ENCODE assay signal across 8 cellular contexts in the genomic region with DNA sequence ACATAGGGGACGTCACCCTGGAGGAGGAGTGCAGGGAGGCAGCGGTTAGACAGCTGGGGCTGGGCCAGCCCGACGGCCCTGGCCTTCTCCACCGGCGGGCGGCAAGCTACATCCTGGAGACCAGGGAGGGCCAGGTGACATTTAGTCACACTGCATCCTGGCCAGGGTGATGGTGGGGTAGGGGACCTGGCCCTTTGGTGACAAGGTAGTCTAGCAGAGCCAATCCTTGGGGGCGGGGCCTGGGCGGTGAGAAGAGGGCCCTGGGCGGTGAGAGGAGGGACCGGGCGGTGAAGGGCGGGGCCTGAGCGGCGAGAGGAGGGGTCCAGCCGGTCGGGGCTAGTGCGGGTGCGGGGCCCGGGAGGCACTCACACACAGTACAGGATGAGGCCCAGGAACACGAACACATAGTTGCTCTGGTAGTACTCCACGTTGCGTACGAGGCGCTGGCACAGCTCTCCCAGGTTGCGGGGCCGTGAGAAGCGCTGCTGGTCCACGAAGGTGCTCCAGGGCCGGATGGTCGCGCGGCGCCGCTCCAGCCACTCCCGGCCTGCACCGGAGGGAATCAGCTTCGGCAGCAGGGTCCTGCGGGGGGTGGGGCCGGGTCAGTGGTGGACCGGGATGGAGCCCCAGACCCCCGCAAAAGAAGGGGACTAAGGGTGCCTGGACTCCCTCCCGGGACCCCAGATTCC. TPM values are rescaled to one million over a fixed set of nuclear protein-coding genes. Genes with fewer than 3 reads are reported as not detected.
DNase-seq lines count a peak whose midpoint lies in the region; ATAC-seq and TF ChIP-seq lines count a peak whose summit lies in the region.

No MANE protein-coding gene starts in this region.

- peak; percentile 36 for TF ChIP-seq POLR2A in GM18951 (IDR thresholded peaks at IDR 0.05; ENCODE audit: extremely low read depth, insufficient read depth, insufficient read length)

- H3K4me3 ChIP-seq in AG04450 (ENCODE audit: low read depth, low read length) = peak overlapping the region; percentile 89
- H3K4me3 ChIP-seq in HUES6 (ENCODE audit: low read depth, low read length) = peak overlapping the region; percentile 98

- no peaks in the 10 kb centered on the region for H3K27me3 ChIP-seq in AG04450 (ENCODE audit: control insufficient read depth, insufficient read depth, low read length)
- no peaks in the 10 kb centered on the region for H3K27me3 ChIP-seq in HUES6 (ENCODE audit: control insufficient read depth, insufficient read depth, low read length)

- no peak for TF ChIP-seq CTCF in AG04450 (IDR thresholded peaks at IDR 0.05; ENCODE audit: low read depth, low read length)
- TF ChIP-seq CTCF in natural killer cell (IDR thresholded peaks at IDR 0.05) = no peak

- peak overlapping the region; percentile 84 to 91 for H3K27ac Mint-ChIP-seq in natural killer cell

- H3K36me3 ChIP-seq in HUES6 (ENCODE audit: control insufficient read depth, insufficient read depth, low read length) = peaks cover 9% of the 10 kb centered on the region; the same call in 1 of the 2 replicates

- in situ Hi-C loops in GM18951 (cut with MboI; ENCODE audit: low sequenced_read_pairs, unreplicated experiment) = no loop called here

- no peaks in the 10 kb centered on the region; the same call in 1 of the 2 replicates for H3K9me3 ChIP-seq in AG04450 (ENCODE audit: control insufficient read depth, insufficient read depth, low read length)
- H3K9me3 ChIP-seq in HUES6 (ENCODE audit: control insufficient read depth, insufficient read depth, low read depth, low read length) = no peaks in the 10 kb centered on the region

- H3K36me3 Mint-ChIP-seq in natural killer cell = no peaks in the 10 kb centered on the region

- H3K4me1 Mint-ChIP-seq in natural killer cell = peaks cover 16 to 23% of the 10 kb centered on the region in 2 donors

- POLR2A ChIA-PET in AG04450 (lab: Yijun Ruan, JAX) = interaction anchor here (0.5 to 3.0 kb wide), 6 partner anchors 21 to 1180 kb away, joined by 3 to 28 read pairs (median 3); partner anchors contain the start of genes RPS19 and ZNF574

- peak overlapping the region; percentile 95 for H3K4me3 Mint-ChIP-seq in natural killer cell

- H3K9me3 Mint-ChIP-seq in natural killer cell = no peaks in the 10 kb centered on the region

- CTCF ChIA-PET in AG04450 (lab: Charles Lee) = interaction anchor here (1.2 to 2.7 kb wide), 2 partner anchors 24 to 76 kb away, joined by 3 to 10 read pairs; no protein-coding TSS in a partner anchor

- intact Hi-C loops in natural killer cell (cut with micrococcal nuclease) = no loop called here

- peak; percentile 69 to 76 (median 70) for ATAC-seq in natural killer cell

- peak; percentile 13 for DNase-seq in AG04450 (ENCODE audit: low read depth, low spot score)
- DNase-seq in activated T-helper 1 cell treated with anti-CD3 and anti-CD28 coated beads, Interleukin-2, amount 50 U/mL, for 16 hours (ENCODE audit: low read depth in 1 of 2, low spot score in 1 of 2) = peak; percentile 65 to 71
- DNase-seq in fibroblast of gingiva (ENCODE audit: low read depth) = peak; percentile 69
- peak; percentile 76 for DNase-seq in natural killer cell
- peak; percentile 54 to 82 (median 73) for DNase-seq in stimulated activated naive CD4-positive, alpha-beta T cell (lab: John Stamatoyannopoulos, UW)

- peaks cover 16% of the 10 kb centered on the region for H3K4me1 ChIP-seq in HUES6 (ENCODE audit: control insufficient read depth, insufficient read depth, low read length)

- peak overlapping the region; percentile 95 for H3K27ac ChIP-seq in AG04450 (ENCODE audit: low read depth, low read length)
- H3K27ac ChIP-seq in HUES6 (ENCODE audit: low read depth, low read length) = peak overlapping the region; percentile 72; the same call in 1 of the 2 replicates

- H3K27me3 Mint-ChIP-seq in natural killer cell (ENCODE audit: low read depth in 2 of 2) = no peaks in the 10 kb centered on the region

- H3K9ac ChIP-seq in HUES6 (ENCODE audit: low read length) = peak overlapping the region; percentile 77

TF ChIP-seq in PFSK-1, 5 proteins besides CTCF, POLR2A, EP300 and RAD21:
- TF ChIP-seq TAF1 (IDR thresholded peaks at IDR 0.05; ENCODE audit: borderline replicate concordance, insufficient read depth, low read length) (0 out of 2 replicates have a peak, but pooled peaks have one; percentile 31), POLR2AphosphoS5 (IDR thresholded peaks at IDR 0.05; ENCODE audit: low read depth, low read length) (no peak; the same call in 1 of the 2 replicates)
TF ChIP-seq in PFSK-1: peak in this region for 1.

RNA-seq across cellular contexts. Expression of gene RABAC1, which starts 0.6 kb away (rescaled TPM):
- polyA plus RNA-seq in AG04450 (2011; rRNA removed) = 149 and 215 TPM in 2 replicates
- polyA minus RNA-seq in AG04450 (2011; rRNA and poly(A)+ RNA removed) = 67.5 and 76.7 TPM in 2 replicates
- polyA plus RNA-seq in PFSK-1 (2012; ENCODE audit: insufficient read length, low read depth) = 302 TPM
- 10 to 100 TPM; 76.8 to 100.0 (median 78.4) TPM for total RNA-seq in natural killer cell

RNA-seq across cellular contexts. Expression of gene ERFL, which starts 30.3 kb away (rescaled TPM):
- not detected in 2 replicates for polyA plus RNA-seq in AG04450 (2011; rRNA removed)
- polyA minus RNA-seq in AG04450 (2011; rRNA and poly(A)+ RNA removed) = not detected in 2 replicates
- polyA plus RNA-seq in PFSK-1 (2012; ENCODE audit: insufficient read length, low read depth) = 1.1 TPM
- total RNA-seq in natural killer cell = 1 to 10 TPM; 1.1 to 2.1 (median 1.5) TPM

RNA-seq across cellular contexts. Expression of gene ATP1A3, which starts 35.5 kb away (rescaled TPM):
- 0.05 TPM in 1 of 2 replicates, not detected in the other for polyA plus RNA-seq in AG04450 (2011; rRNA removed)
- 0.09 and 0.22 TPM in 2 replicates for polyA minus RNA-seq in AG04450 (2011; rRNA and poly(A)+ RNA removed)
- polyA plus RNA-seq in PFSK-1 (2012; ENCODE audit: insufficient read length, low read depth) = 0.94 TPM
- 10 to 100 TPM; 13.5 to 18.2 (median 14.0) TPM for total RNA-seq in natural killer cell

Comparison
In these comparisons a context has a peak if more than half of its experiments do, and no peak if none do; other contexts are left out.
1. Peak in every context shown above with its lines: DNase-seq, ATAC-seq, H3K4me3 ChIP-seq and H3K27ac ChIP-seq.
2. DNase-seq: peak in every context shown above with its lines; median percentile 76 in natural killer cell; 73 in stimulated activated naive CD4-positive, alpha-beta T cell; 69 in fibroblast of gingiva; 68 in activated T-helper 1 cell treated with anti-CD3 and anti-CD28 coated beads, Interleukin-2, amount 50 U/mL, for 16 hours; 13 in AG04450.